ENCODE assay signal across 8 cellular contexts in the genomic region with DNA sequence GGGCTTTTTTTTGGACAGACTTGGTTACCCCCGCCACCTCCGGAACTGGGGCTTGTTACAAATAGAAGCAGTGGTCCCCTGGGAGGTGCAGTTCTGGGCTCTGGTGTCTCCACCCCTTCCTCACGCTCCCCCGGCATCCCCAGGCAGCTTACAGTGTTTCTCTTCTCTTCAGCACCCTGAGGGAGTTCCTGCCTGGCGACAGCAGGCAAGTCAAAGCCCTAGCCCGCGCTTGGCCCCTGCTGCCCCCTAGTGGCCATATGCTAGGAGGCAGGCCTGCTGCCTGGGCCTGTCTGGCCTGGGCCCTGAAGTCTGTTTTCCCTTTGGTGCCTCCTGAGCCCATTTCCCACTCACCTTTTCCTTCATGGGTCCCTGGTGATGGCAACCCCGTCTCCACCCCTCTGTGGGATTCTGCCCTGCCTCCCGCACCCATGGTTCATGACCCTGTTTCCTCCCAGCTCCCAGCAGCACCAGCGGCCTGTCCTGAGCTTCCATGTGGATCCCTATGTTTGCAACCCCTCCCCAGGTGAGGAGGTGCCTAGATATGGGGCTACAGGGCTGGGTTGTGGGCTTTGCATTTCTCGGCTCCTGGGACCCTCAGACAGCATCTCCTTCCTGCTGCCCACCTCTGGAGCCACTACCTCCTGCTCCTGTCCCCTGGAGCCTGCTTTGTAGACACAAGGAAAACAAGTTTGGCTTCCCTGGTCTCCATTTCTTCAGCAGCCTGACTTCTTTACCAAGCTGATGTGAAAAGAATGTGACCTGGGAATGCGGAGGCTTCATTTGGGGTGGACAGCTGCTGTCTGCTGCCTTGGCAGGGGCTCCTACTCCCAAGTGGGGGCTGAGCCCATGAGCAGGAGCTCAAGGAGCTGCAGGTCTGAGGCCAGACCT. TPM values are rescaled to one million over a fixed set of nuclear protein-coding genes. Genes with fewer than 3 reads are reported as not detected.
DNase-seq lines count a peak whose midpoint lies in the region; TF ChIP-seq lines count a peak whose summit lies in the region.

No MANE protein-coding gene starts in this region.

- H3K27me3 Mint-ChIP-seq in neural crest cell (ENCODE audit: low read depth), result peaks cover 30% of the 10 kb centered on the region

- H3K27ac Mint-ChIP-seq in neural crest cell (ENCODE audit: unreplicated experiment), result no peak overlapping the region

- peaks cover 14 to 26% of the 10 kb centered on the region in 2 donors for H3K27me3 ChIP-seq in stomach smooth muscle (ENCODE audit: control insufficient read depth in 1 of 2, insufficient read depth in 2 of 2, low read length in 2 of 2)

- no peaks in the 10 kb centered on the region for H3K9me3 Mint-ChIP-seq in neural crest cell

- H3K4me3 Mint-ChIP-seq in neural crest cell, result peak overlapping the region; percentile 95

- peak overlapping the region in 1 of 2 donors; percentile 21 for H3K9ac ChIP-seq in stomach smooth muscle (ENCODE audit: low read length in 2 of 2)

- DNase-seq in ELF-1 (ENCODE audit: low read depth, low spot score), result peak; percentile 95
- DNase-seq in GOT3 (lab: John Stamatoyannopoulos, UW), result peak; percentile 53
- peak; percentile 82 for DNase-seq in RPMI7951 (ENCODE audit: low read depth)
- peak; percentile 82 to 88 for DNase-seq in activated T-helper 1 cell treated with anti-CD3 and anti-CD28 coated beads, Interleukin-2, amount 50 U/mL, for 16 hours (ENCODE audit: low read depth in 1 of 2, low spot score in 1 of 2)
- DNase-seq in fibroblast of the conjunctiva (ENCODE audit: low read depth), result peak; percentile 71
- peak; percentile 97 for DNase-seq in neural crest cell (ENCODE audit: low read depth, low spot score)

- peaks cover 31 to 32% of the 10 kb centered on the region in 2 donors for H3K36me3 ChIP-seq in stomach smooth muscle (ENCODE audit: control insufficient read depth in 2 of 2, insufficient read depth in 2 of 2, low read length in 2 of 2)

- peak overlapping the region; percentile 31 for H3K27ac ChIP-seq in stomach smooth muscle (ENCODE audit: low read length)

- no peaks in the 10 kb centered on the region for H3K9me3 ChIP-seq in stomach smooth muscle (ENCODE audit: control insufficient read depth in 2 of 2, low read length in 2 of 2)

- peak overlapping the region in 1 of 2 donors; percentile 15 for H3K4me3 ChIP-seq in stomach smooth muscle (ENCODE audit: low read length in 2 of 2)

- peak; percentile 98 for TF ChIP-seq CTCF in LNCAP (IDR thresholded peaks at IDR 0.05)
- peak; percentile 98 for TF ChIP-seq CTCF in neural crest cell (conservative IDR thresholded peaks at IDR 0.05)

- peaks cover 30% of the 10 kb centered on the region for H3K4me1 ChIP-seq in stomach smooth muscle (ENCODE audit: control insufficient read depth, insufficient read depth, low read length)

- peaks cover 27% of the 10 kb centered on the region for H3K4me1 Mint-ChIP-seq in neural crest cell

- H3K36me3 Mint-ChIP-seq in neural crest cell (ENCODE audit: low read depth), result peaks cover 15% of the 10 kb centered on the region

RNA-seq across cellular contexts. Expression of a gene that starts 2.2 kb away (rescaled TPM):
- total RNA-seq in RPMI7951 (2014; rRNA removed; shearing (Covaris generic)), result 0.12 and 0.29 TPM in 2 replicates
- 12.7 and 12.9 TPM in 2 replicates for total RNA-seq in neural crest cell

RNA-seq across cellular contexts. Expression of a gene that starts 9.1 kb away (rescaled TPM):
- total RNA-seq in RPMI7951 (2014; rRNA removed; shearing (Covaris generic)), result 1,133 and 1,525 TPM in 2 replicates
- 398 and 406 TPM in 2 replicates for total RNA-seq in neural crest cell

RNA-seq across cellular contexts. Expression of a gene that starts 57.9 kb away (rescaled TPM):
- total RNA-seq in RPMI7951 (2014; rRNA removed; shearing (Covaris generic)), result 45.5 and 49.6 TPM in 2 replicates
- total RNA-seq in neural crest cell, result 104 and 131 TPM in 2 replicates

Comparison
In these comparisons a context has a peak if more than half of its experiments do, and no peak if none do; other contexts are left out.
1. RNA of a gene that starts 2.2 kb away (total RNA-seq): 12.7 to 12.9 TPM in neural crest cell; 0.12 to 0.29 TPM in RPMI7951; every median in the first group is over 10 times any median in the second.
2. Peak in every context shown above with its lines, with median percentiles within 50 percentile points of each other: DNase-seq.